ENCODE assay signal across 29 cellular contexts in genomic region chr1:194833111-194833510, GRCh38.
"Had no signal": no experiment of that assay in that cellular context is flagged by ENCODE, and none has a peak within 500 bp of the region (broad histone marks: within the 10 kb centered on the region; RNA-seq: fewer than 3 reads in every experiment).

No MANE protein-coding gene starts in this region.

- H3K27ac ChIP-seq: ascending aorta, body of pancreas, coronary artery, SJSA1 had no signal

- H3K4me3 ChIP-seq: ascending aorta, body of pancreas, coronary artery, MG63, SJSA1 had no signal

- H3K4me1 ChIP-seq: ascending aorta, body of pancreas, SJSA1 had no signal

- H3K36me3 ChIP-seq: ascending aorta, MG63, SJSA1 had no signal

- H3K9me3 ChIP-seq: ascending aorta, body of pancreas, MG63 had no signal

- DNase-seq: activated B cell treated with CpG ODN at 0.5 μM for 24 hours; activated CD4-positive, alpha-beta T cell treated with anti-CD3 and anti-CD28 coated beads for 1 hour; activated CD4-positive, alpha-beta T cell treated with anti-CD3 and anti-CD28 coated beads, Interleukin-2, amount 10 ng/mL, durations not matched to agents 24 days and 14 days; activated CD4-positive, alpha-beta T cell treated with anti-CD3 and anti-CD28 coated beads, Interleukin-2, amount 50 U/mL, for 48 hours; activated CD8-positive, alpha-beta memory T cell treated with anti-CD3 and anti-CD28 coated beads, Interleukin-2, amount 10 ng/mL, durations not matched to agents 7 days and 5 days; activated effector memory CD4-positive, alpha-beta T cell treated with anti-CD3 and anti-CD28 coated beads, Interleukin-2, amount 50 U/mL, for 16 hours; activated naive CD4-positive, alpha-beta T cell treated with Interleukin-2 at 50 U/mL for 16 hours; activated naive CD8-positive, alpha-beta T cell treated with anti-CD3 and anti-CD28 coated beads, Interleukin-2, amount 50 U/mL, for 24 hours; activated T-cell treated with anti-CD3 and anti-CD28 coated beads, Interleukin-2, amount 50 U/mL, for 24 hours; amniotic stem cell; body of pancreas; central memory CD4-positive, alpha-beta T cell; KBM-7; MG63; MV-4-11; NCI-H1105 treated with DMSO at 0.1 percent for 48 hours; NCI-H1694; NCI-H2029; NCI-H2107; NCI-H446 treated with DMSO at 0.1 percent for 48 hours; NCI-H526 treated with DMSO at 0.1 percent for 48 hours; NCI-H82; NK-92 treated with Interleukin-12 subunit alpha and Interleukin-12 subunit beta, amount 100 ng/mL, for 24 hours; PC-3; SHP77; T-helper 9 cell had no signal
